In the genomic region with DNA sequence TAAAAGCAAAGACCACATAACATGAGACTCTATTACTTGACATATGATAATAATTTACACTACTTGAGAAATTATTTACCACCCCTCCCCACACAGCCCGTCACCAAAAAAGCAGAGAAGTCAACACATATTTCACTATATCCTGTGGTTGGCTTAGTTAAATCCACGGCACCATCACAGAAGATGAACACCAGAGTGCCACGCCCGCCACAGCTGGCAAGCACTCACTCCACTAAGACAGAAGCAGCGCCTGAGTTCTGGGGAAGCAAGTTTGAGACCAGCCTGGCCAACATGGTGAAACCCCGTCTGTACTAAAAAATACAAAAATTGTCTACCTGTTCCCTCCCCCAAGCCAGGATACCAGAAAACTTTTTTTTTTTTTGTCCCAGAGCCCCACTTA, we compare ENCODE assay signal across 9 cellular contexts. TPM values are rescaled to one million over a fixed set of nuclear protein-coding genes. Genes with fewer than 3 reads are reported as not detected.
DNase-seq lines count a peak whose midpoint lies in the region; TF ChIP-seq lines count a peak whose summit lies in the region.
"Had no signal": no experiment of that assay in that cellular context is flagged by ENCODE, and none has a peak within 500 bp of the region (broad histone marks: within the 10 kb centered on the region; RNA-seq: fewer than 3 reads in every experiment).

No MANE protein-coding gene starts in this region.

- H3K27ac ChIP-seq in HUES48 (ENCODE audit: low read depth, low read length): peak overlapping the region; percentile 40
- H3K27ac ChIP-seq in brain microvascular endothelial cell: peak overlapping the region; percentile 5
- H3K27ac ChIP-seq in muscle layer of duodenum (ENCODE audit: low read length): peak overlapping the region; percentile 34
- H3K27ac ChIP-seq in effector memory CD4-positive, alpha-beta T cell (ENCODE audit: insufficient read depth, low read length, poor library complexity, severe bottlenecking): no peak overlapping the region
- no peak overlapping the region for H3K27ac ChIP-seq in SJCRH30

- in situ Hi-C loops in brain microvascular endothelial cell (cut with HindIII; ENCODE audit: low pct_ligation_motif_present, low sequenced_read_pairs): no loop called here

- peaks cover 55% of the 10 kb centered on the region for H3K4me1 ChIP-seq in HUES48 (ENCODE audit: control insufficient read depth, insufficient read depth, low read length)
- H3K4me1 ChIP-seq in muscle layer of duodenum (ENCODE audit: control insufficient read depth in 1 of 2, insufficient read depth in 2 of 2, low read length in 2 of 2): peaks cover 30 to 61% of the 10 kb centered on the region in 2 donors
- peaks cover 10% of the 10 kb centered on the region for H3K4me1 ChIP-seq in effector memory CD4-positive, alpha-beta T cell (ENCODE audit: control insufficient read depth, insufficient read depth, low read length, poor library complexity, severe bottlenecking)
- peaks cover 54% of the 10 kb centered on the region for H3K4me1 ChIP-seq in SJCRH30

- H3K9me3 ChIP-seq in HUES48 (ENCODE audit: control insufficient read depth, insufficient read depth, low read length) (no peaks in the 10 kb centered on the region), muscle layer of duodenum (ENCODE audit: control insufficient read depth in 1 of 2, low read length in 2 of 2) (no peaks in the 10 kb centered on the region), SJCRH30 (replicated peaks) (no peaks in the 10 kb centered on the region)
- no peaks in the 10 kb centered on the region for H3K9me3 ChIP-seq in effector memory CD4-positive, alpha-beta T cell (ENCODE audit: control insufficient read depth, low read length)

- H3K4me3 ChIP-seq in HUES48 (ENCODE audit: low read depth, low read length) (no peak overlapping the region), brain microvascular endothelial cell (ENCODE audit: low read depth, low read length) (no peak overlapping the region), muscle layer of duodenum (ENCODE audit: low read depth in 1 of 2, low read length in 2 of 2) (no peak overlapping the region), SJCRH30 (no peak overlapping the region)
- no peak overlapping the region for H3K4me3 ChIP-seq in effector memory CD4-positive, alpha-beta T cell (ENCODE audit: insufficient read depth, low read depth, low read length, poor library complexity, severe bottlenecking)

- H3K36me3 ChIP-seq in HUES48 (ENCODE audit: control insufficient read depth, insufficient read depth, low read length) (no peaks in the 10 kb centered on the region), brain microvascular endothelial cell (replicated peaks) (no peaks in the 10 kb centered on the region), muscle layer of duodenum (ENCODE audit: control insufficient read depth in 1 of 2, insufficient read depth in 2 of 2, low read length in 2 of 2) (no peaks in the 10 kb centered on the region), SJCRH30 (peaks cover 4% of the 10 kb centered on the region; the same call in 1 of the 2 replicates)
- H3K36me3 ChIP-seq in effector memory CD4-positive, alpha-beta T cell (ENCODE audit: control insufficient read depth, insufficient read depth, low read length): no peaks in the 10 kb centered on the region

- no peak for TF ChIP-seq CTCF in brain microvascular endothelial cell (IDR thresholded peaks at IDR 0.05; ENCODE audit: low read depth, low read length, missing control alignments)

- H3K9ac ChIP-seq in HUES48 (ENCODE audit: low read depth, low read length): no peak overlapping the region

- H3K27me3 ChIP-seq in HUES48 (ENCODE audit: control insufficient read depth, insufficient read depth, low read length): no peaks in the 10 kb centered on the region
- H3K27me3 ChIP-seq in brain microvascular endothelial cell (replicated peaks): no peaks in the 10 kb centered on the region
- no peaks in the 10 kb centered on the region for H3K27me3 ChIP-seq in muscle layer of duodenum (ENCODE audit: low read depth, low read length)
- H3K27me3 ChIP-seq in effector memory CD4-positive, alpha-beta T cell (replicated peaks; ENCODE audit: control insufficient read depth, insufficient read depth, low read length, poor library complexity, severe bottlenecking): no peaks in the 10 kb centered on the region
- H3K27me3 ChIP-seq in SJCRH30: no peaks in the 10 kb centered on the region

- DNase-seq in AG20443 (ENCODE audit: low spot score) (peak; percentile 41), brain microvascular endothelial cell (no peak), SJCRH30 (no peak), NCI-H146 treated with DMSO at 0.1 percent for 48 hours (lab: John Stamatoyannopoulos, UW; ENCODE audit: unreplicated experiment) (no peak), SHP77 (lab: John Stamatoyannopoulos, UW) (no peak)
- no peak for DNase-seq in effector memory CD4-positive, alpha-beta T cell
- DNase-seq: glutamatergic neuron had no signal

RNA-seq across cellular contexts. Expression of a gene that starts 53.1 kb away (rescaled TPM):
- total RNA-seq in SJCRH30 (2014; rRNA removed; shearing (Covaris generic)): 78.3 and 78.5 TPM in 2 replicates

Comparison
In these comparisons a context has a peak if more than half of its experiments do, and no peak if none do; other contexts are left out.
1. H3K27ac ChIP-seq: peak in HUES48 (single experiment), brain microvascular endothelial cell (single experiment) and muscle layer of duodenum (single experiment); none in effector memory CD4-positive, alpha-beta T cell (single experiment) and SJCRH30 (single experiment).